In the genomic region with DNA sequence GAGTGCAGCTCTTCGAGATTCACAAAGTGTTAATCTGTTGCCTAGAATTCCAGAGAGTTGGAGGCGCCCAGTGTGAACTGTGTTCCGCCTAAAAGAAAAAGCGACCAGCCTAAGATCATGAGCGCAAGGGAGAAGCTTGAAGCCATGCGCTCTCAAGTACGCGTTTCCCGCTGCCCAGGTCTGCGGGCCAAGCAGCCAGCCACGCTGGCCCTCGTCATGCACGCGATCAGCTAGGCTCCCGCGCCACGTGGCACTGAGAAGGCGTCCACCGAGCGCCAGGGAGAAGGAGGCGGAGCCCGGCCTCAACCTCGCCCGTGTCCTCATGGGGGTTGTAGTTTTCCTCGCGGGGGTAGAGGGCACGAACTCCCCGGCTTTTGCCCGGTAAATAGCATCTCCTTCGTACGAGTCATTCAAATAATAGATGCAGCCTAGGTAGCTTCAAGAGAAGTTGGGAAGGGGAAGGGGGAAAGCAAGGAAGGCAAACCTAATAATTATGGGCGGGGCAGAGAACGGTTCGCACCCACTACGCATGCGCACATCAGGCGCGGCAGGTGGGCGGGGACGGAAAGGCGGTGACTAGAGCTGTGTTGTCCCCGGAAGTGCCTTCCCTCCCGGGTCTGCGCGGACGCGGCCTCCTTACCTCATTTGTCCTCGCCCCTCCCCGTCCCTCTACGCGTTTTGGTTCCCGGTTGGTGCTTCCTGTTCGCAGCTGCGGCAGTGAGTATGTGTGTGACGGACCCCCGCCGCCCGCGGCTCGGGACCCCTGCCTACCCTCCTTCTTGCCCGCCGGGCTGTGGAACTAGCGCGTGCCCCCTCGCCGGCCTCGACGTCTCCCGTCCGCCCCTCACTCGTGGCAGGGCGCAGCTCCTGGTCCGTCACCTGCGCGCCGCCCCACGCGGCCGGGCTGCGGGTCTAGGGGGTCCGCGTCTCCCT, we compare ENCODE assay signal across 8 cellular contexts. TPM values are rescaled to one million over a fixed set of nuclear protein-coding genes. Genes with fewer than 3 reads are reported as not detected.
A peak's percentile ranks its signal among the peaks of the same experiment; 100 is the strongest.
DNase-seq lines count a peak whose midpoint lies in the region; ATAC-seq, FAIRE-seq and TF ChIP-seq lines count a peak whose summit lies in the region.

Gene ZCCHC7, plus strand, starts transcription at position 668 of the 933 bp plus-strand sequence.

- FAIRE-seq in urothelium cell line (lab: Jason Lieb, UNC): peak; percentile 97

- TF ChIP-seq CTCF in right atrium auricular region (IDR thresholded peaks at IDR 0.05) (no peak), psoas muscle (IDR thresholded peaks at IDR 0.05) (no peak)

- 4% methylated on average over 70 to 82 of the region's 82 CpGs for WGBS in psoas muscle, 3 donors

- intact Hi-C loops in psoas muscle (cut with DNase I): loop anchor here (2.0 to 5.0 kb wide), 2 partner anchors 39 to 43 kb away; no protein-coding TSS in a partner anchor

- H3K27ac ChIP-seq in angular gyrus (ENCODE audit: low read depth, low read length) (peak within 1 kb of the TSS; percentile 98), right atrium auricular region (peak within 1 kb of the TSS; percentile 92), psoas muscle (peak within 1 kb of the TSS; percentile 95)

- H3K4me1 ChIP-seq in right atrium auricular region: peaks cover 0 to 21% of the 10 kb centered on the region in 2 donors
- H3K4me1 ChIP-seq in psoas muscle: peaks cover 8% of the 10 kb centered on the region

- H3K9me3 ChIP-seq in right atrium auricular region (no peaks in the 10 kb centered on the region), psoas muscle (no peaks in the 10 kb centered on the region)

- ATAC-seq in GM18498 (IDR thresholded peaks at IDR 0.05; ENCODE audit: unreplicated experiment) (peak; percentile 96), HG02938 (IDR thresholded peaks at IDR 0.05; ENCODE audit: unreplicated experiment) (peak; percentile 95), psoas muscle (peak; percentile 98 to 99 (median 98))

- H3K4me3 ChIP-seq in right atrium auricular region (peak within 1 kb of the TSS; percentile 78 to 91), psoas muscle (peak within 1 kb of the TSS; percentile 86)

- DNase-seq in NCI-H187 (lab: John Stamatoyannopoulos, UW) (peak; percentile 79 to 87), T-helper 2 cell (peak; percentile 94 to 97 (median 96)), right atrium auricular region (ENCODE audit: low spot score) (peak; percentile 97), psoas muscle (peak; percentile 96 to 98), urothelium cell line (ENCODE audit: low spot score) (peak; percentile 98)

- H3K27me3 ChIP-seq in right atrium auricular region (no peaks in the 10 kb centered on the region), psoas muscle (ENCODE audit: insufficient read depth in 3 of 3, low read length in 2 of 3) (no peaks in the 10 kb centered on the region)

- H3K36me3 ChIP-seq in right atrium auricular region (no peaks in the 10 kb centered on the region), psoas muscle (ENCODE audit: insufficient read depth in 1 of 2, low read depth in 1 of 2) (no peaks in the 10 kb centered on the region)

RNA-seq across cellular contexts. Expression of gene ZCCHC7, which starts in this region (rescaled TPM):
- 1 to 10 TPM; 8.1 to 8.6 TPM for total RNA-seq in right atrium auricular region
- 10 to 100 TPM in 1 of 4 donors, 1 to 10 TPM in 3; 6.9 to 10.3 (median 8.0) TPM for total RNA-seq in psoas muscle
- polyA plus RNA-seq in psoas muscle: 1 to 10 TPM; 6.2 to 7.3 (median 6.4) TPM

Comparison
In these comparisons a context has a peak if more than half of its experiments do, and no peak if none do; other contexts are left out.
1. Peak in every context shown above with its lines: DNase-seq, ATAC-seq, H3K4me3 ChIP-seq and H3K27ac ChIP-seq.